In genomic region chr15:31776039-31776438, GRCh38 we compare ENCODE assay signal across 15 cellular contexts.
A peak's percentile ranks its signal among the peaks of the same experiment; 100 is the strongest.
DNase-seq lines count a peak whose midpoint lies in the region; ATAC-seq, FAIRE-seq and TF ChIP-seq lines count a peak whose summit lies in the region.
"Had no signal": no experiment of that assay in that cellular context is flagged by ENCODE, and none has a peak within 500 bp of the region (broad histone marks: within the 10 kb centered on the region; RNA-seq: fewer than 3 reads in every experiment).

No MANE protein-coding gene starts in this region.

- TF ChIP-seq CTCF in dorsolateral prefrontal cortex (IDR thresholded peaks at IDR 0.05 in 54 of 56, conservative IDR thresholded peaks at IDR 0.05 in 2 of 56; ENCODE audit: low read depth in 1 of 56, partially characterized antibody in 56 of 56) (no peak), kidney (IDR thresholded peaks at IDR 0.05; ENCODE audit: borderline replicate concordance, extremely low read depth, insufficient read depth) (no peak)

- no peaks in the 10 kb centered on the region for H3K9me3 ChIP-seq in kidney (ENCODE audit: control insufficient read depth in 1 of 2, low read length in 2 of 2)
- no peaks in the 10 kb centered on the region for H3K9me3 ChIP-seq in right cardiac atrium (ENCODE audit: control insufficient read depth, low read length)
- H3K9me3 ChIP-seq: BLaER1, Caco-2 had no signal

- H3K36me3 Mint-ChIP-seq in stimulated activated effector memory CD8-positive, alpha-beta T cell treated with anti-CD3 and anti-CD28 coated beads, Interleukin-12 subunit alpha, Interleukin-12 subunit beta, amount 100 ng/mL, for 72 hours: no peaks in the 10 kb centered on the region
- H3K36me3 Mint-ChIP-seq: CD8-positive, alpha-beta memory T cell had no signal

- ATAC-seq in stimulated activated effector memory CD8-positive, alpha-beta T cell treated with anti-CD3 and anti-CD28 coated beads, Interleukin-12 subunit alpha, Interleukin-12 subunit beta, amount 100 ng/mL, for 72 hours: no peak
- no peak for ATAC-seq in right cardiac atrium
- ATAC-seq: HCT116 had no signal

- no peak overlapping the region for H3K9ac ChIP-seq in kidney (ENCODE audit: low read length in 2 of 2)
- H3K9ac ChIP-seq: BLaER1 had no signal

- H3K4me3 ChIP-seq in dorsolateral prefrontal cortex (peak overlapping the region in 1 of 59 donors; percentile 5), kidney (ENCODE audit: low read length in 2 of 2) (no peak overlapping the region), right cardiac atrium (ENCODE audit: low read length) (no peak overlapping the region)
- H3K4me3 ChIP-seq: BLaER1 had no signal

- H3K4me1 ChIP-seq in kidney (ENCODE audit: control insufficient read depth in 1 of 2, insufficient read depth in 1 of 2, low read depth in 1 of 2, low read length in 2 of 2): no peaks in the 10 kb centered on the region
- H3K4me1 ChIP-seq in right cardiac atrium (ENCODE audit: control insufficient read depth, insufficient read depth, low read length): no peaks in the 10 kb centered on the region
- H3K4me1 ChIP-seq: Caco-2 had no signal

- DNase-seq in Ammon's horn (ENCODE audit: low spot score) (peak; percentile 29), dorsolateral prefrontal cortex (no peak), medulla oblongata (ENCODE audit: extremely low spot score) (peak; percentile 54), substantia nigra (lab: John Stamatoyannopoulos, UW) (peak in 14 of 49 donors; percentile 18 to 54 (median 38)), kidney (no peak), right cardiac atrium (no peak)
- no peak for DNase-seq in activated CD4-positive, alpha-beta T cell treated with anti-CD3 and anti-CD28 coated beads, Interleukin-2, amount 50 U/mL, for 4 hours
- DNase-seq in stimulated activated effector memory CD8-positive, alpha-beta T cell treated with anti-CD3 and anti-CD28 coated beads, Interleukin-12 subunit alpha, Interleukin-12 subunit beta, amount 100 ng/mL, for 72 hours (ENCODE audit: low spot score in 2 of 2): no peak
- DNase-seq: Caco-2; CD8-positive, alpha-beta memory T cell; DMS53; IMR-90 had no signal

- H3K27me3 ChIP-seq in dorsolateral prefrontal cortex (no peaks in the 10 kb centered on the region), right cardiac atrium (ENCODE audit: control insufficient read depth, insufficient read depth) (no peaks in the 10 kb centered on the region)
- H3K27me3 ChIP-seq: BLaER1 had no signal

- 81% methylated on average over 9 of the region's 9 CpGs for WGBS in right cardiac atrium

- H3K27ac ChIP-seq in dorsolateral prefrontal cortex (peak overlapping the region in 56 of 59 donors; percentile 13 to 91 (median 70)), substantia nigra (ENCODE audit: low read depth, low read length, poor library complexity, severe bottlenecking) (peak overlapping the region; percentile 80), kidney (ENCODE audit: low read depth in 2 of 2, low read length in 2 of 2) (no peak overlapping the region), right cardiac atrium (ENCODE audit: low read length) (no peak overlapping the region)
- H3K27ac ChIP-seq: 22Rv1, BLaER1 had no signal

- intact Hi-C loops in dorsolateral prefrontal cortex (cut with DNase I): no loop called here
- intact Hi-C loops in kidney (cut with DNase I): no loop called here
- intact Hi-C loops in right cardiac atrium (cut with DNase I): no loop called here

- H3K4me3 Mint-ChIP-seq in stimulated activated effector memory CD8-positive, alpha-beta T cell treated with anti-CD3 and anti-CD28 coated beads, Interleukin-12 subunit alpha, Interleukin-12 subunit beta, amount 100 ng/mL, for 72 hours: no peak overlapping the region
- H3K4me3 Mint-ChIP-seq: CD8-positive, alpha-beta memory T cell had no signal

- no peaks in the 10 kb centered on the region for H3K36me3 ChIP-seq in kidney (ENCODE audit: control insufficient read depth in 1 of 2, insufficient read depth in 2 of 2, low read length in 2 of 2)
- H3K36me3 ChIP-seq: BLaER1 had no signal

- H3K4me1 Mint-ChIP-seq in stimulated activated effector memory CD8-positive, alpha-beta T cell treated with anti-CD3 and anti-CD28 coated beads, Interleukin-12 subunit alpha, Interleukin-12 subunit beta, amount 100 ng/mL, for 72 hours: no peaks in the 10 kb centered on the region
- H3K4me1 Mint-ChIP-seq: CD8-positive, alpha-beta memory T cell had no signal

- FAIRE-seq in kidney (lab: Jason Lieb, UNC): no peak

- no peak overlapping the region for H3K27ac Mint-ChIP-seq in stimulated activated effector memory CD8-positive, alpha-beta T cell treated with anti-CD3 and anti-CD28 coated beads, Interleukin-12 subunit alpha, Interleukin-12 subunit beta, amount 100 ng/mL, for 72 hours

- no peaks in the 10 kb centered on the region for H3K9me3 Mint-ChIP-seq in stimulated activated effector memory CD8-positive, alpha-beta T cell treated with anti-CD3 and anti-CD28 coated beads, Interleukin-12 subunit alpha, Interleukin-12 subunit beta, amount 100 ng/mL, for 72 hours
- H3K9me3 Mint-ChIP-seq: CD8-positive, alpha-beta memory T cell had no signal

Comparison
In these comparisons a context has a peak if more than half of its experiments do, and no peak if none do; other contexts are left out.
1. DNase-seq: peak in Ammon's horn (single experiment) and medulla oblongata (single experiment); none in dorsolateral prefrontal cortex (0 of 10), kidney (single experiment), activated CD4-positive, alpha-beta T cell treated with anti-CD3 and anti-CD28 coated beads, Interleukin-2, amount 50 U/mL, for 4 hours (0 of 2), stimulated activated effector memory CD8-positive, alpha-beta T cell treated with anti-CD3 and anti-CD28 coated beads, Interleukin-12 subunit alpha, Interleukin-12 subunit beta, amount 100 ng/mL, for 72 hours (0 of 2) and right cardiac atrium (0 of 3).
2. H3K27ac ChIP-seq: peak in dorsolateral prefrontal cortex (56 of 59) and substantia nigra (single experiment); none in kidney (0 of 2) and right cardiac atrium (single experiment).